In genomic region chr20:6636209-6637159, GRCh38 we compare ENCODE assay signal across 8 cellular contexts.
DNase-seq lines count a peak whose midpoint lies in the region; ATAC-seq and TF ChIP-seq lines count a peak whose summit lies in the region.

No MANE protein-coding gene starts in this region.

- ATAC-seq in HG03439 (IDR thresholded peaks at IDR 0.05; ENCODE audit: unreplicated experiment) = no peak

- TF ChIP-seq CTCF in AG04450 (IDR thresholded peaks at IDR 0.05; ENCODE audit: low read depth, low read length) (peak; percentile 70), coronary artery (IDR thresholded peaks at IDR 0.05) (peak; percentile 57)

- no peak overlapping the region for H3K27ac ChIP-seq in AG04450 (ENCODE audit: low read depth, low read length)
- H3K27ac ChIP-seq in coronary artery = no peak overlapping the region

- DNase-seq in AG04450 (ENCODE audit: low read depth, low spot score) (peak; percentile 30), H4 (ENCODE audit: low spot score) (peak; percentile 60), NCI-H774 (lab: John Stamatoyannopoulos, UW) (peak; percentile 28), coronary artery (ENCODE audit: low spot score) (no peak), lung microvascular endothelial cell (ENCODE audit: low read depth in 2 of 2) (peak; percentile 69 to 79), OCI-M2 (lab: John Stamatoyannopoulos, UW; ENCODE audit: unreplicated experiment) (no peak)
- no peak for DNase-seq in activated CD4-positive, CD25-positive, alpha-beta regulatory T cell treated with anti-CD3 and anti-CD28 coated beads, Interleukin-2, amount 50 U/mL, for 72 hours

- POLR2A ChIA-PET in AG04450 (lab: Yijun Ruan, JAX) = no interaction called here

- no peak overlapping the region for H3K4me3 ChIP-seq in AG04450 (ENCODE audit: low read depth, low read length)
- H3K4me3 ChIP-seq in coronary artery = no peak overlapping the region

- CTCF ChIA-PET in AG04450 (lab: Charles Lee) = interaction anchor here (0.5 to 3.2 kb wide), 11 partner anchors 8 to 1190 kb away, joined by 3 to 13 read pairs (median 5); no protein-coding TSS in a partner anchor

- H3K27me3 ChIP-seq in AG04450 (ENCODE audit: control insufficient read depth, insufficient read depth, low read length) = peaks cover 2% of the 10 kb centered on the region

- no peaks in the 10 kb centered on the region for H3K9me3 ChIP-seq in AG04450 (ENCODE audit: control insufficient read depth, insufficient read depth, low read length)

Comparison
In these comparisons a context has a peak if more than half of its experiments do, and no peak if none do; other contexts are left out.
1. DNase-seq: peak in AG04450 (single experiment), H4 (single experiment), NCI-H774 (single experiment) and lung microvascular endothelial cell (2 of 2); none in coronary artery (single experiment), OCI-M2 (single experiment) and activated CD4-positive, CD25-positive, alpha-beta regulatory T cell treated with anti-CD3 and anti-CD28 coated beads, Interleukin-2, amount 50 U/mL, for 72 hours (single experiment).